28 cellular contexts compared by ENCODE assay signal in genomic region chr17:63564562-63564961, GRCh38. TPM values are rescaled to one million over a fixed set of nuclear protein-coding genes. Genes with fewer than 3 reads are reported as not detected.
"Had no signal": no experiment of that assay in that cellular context is flagged by ENCODE, and none has a peak within 500 bp of the region (broad histone marks: within the 10 kb centered on the region; RNA-seq: fewer than 3 reads in every experiment).

No MANE protein-coding gene starts in this region.

- H3K4me1 ChIP-seq: body of pancreas, right lobe of liver had no signal

- H3K9me3 ChIP-seq: adrenal gland, body of pancreas, heart right ventricle, neutrophil, ovary, right lobe of liver, tibial nerve had no signal

- H3K27ac Mint-ChIP-seq: activated CD4-positive, alpha-beta memory T cell treated with anti-CD3 and anti-CD28 coated beads for 36 hours; activated naive CD8-positive, alpha-beta T cell treated with anti-CD3 and anti-CD28 coated beads for 36 hours; activated T-cell treated with anti-CD3 and anti-CD28 coated beads, Interleukin-2, amount 50 U/mL, for 72 hours; nephron; progenitor cell of endocrine pancreas had no signal

- H3K36me3 Mint-ChIP-seq: activated CD4-positive, alpha-beta memory T cell treated with anti-CD3 and anti-CD28 coated beads for 36 hours had no signal

- H3K9me3 Mint-ChIP-seq: activated CD4-positive, alpha-beta memory T cell treated with anti-CD3 and anti-CD28 coated beads for 36 hours; activated naive CD8-positive, alpha-beta T cell treated with anti-CD3 and anti-CD28 coated beads for 36 hours; activated T-cell treated with anti-CD3 and anti-CD28 coated beads, Interleukin-2, amount 50 U/mL, for 72 hours; nephron had no signal

- H3K27ac ChIP-seq: adrenal gland, body of pancreas, coronary artery, dorsolateral prefrontal cortex, heart right ventricle, neutrophil, ovary, right lobe of liver, tibial nerve had no signal

- H3K4me3 Mint-ChIP-seq: activated CD4-positive, alpha-beta memory T cell treated with anti-CD3 and anti-CD28 coated beads for 36 hours; activated naive CD8-positive, alpha-beta T cell treated with anti-CD3 and anti-CD28 coated beads for 36 hours; activated T-cell treated with anti-CD3 and anti-CD28 coated beads, Interleukin-2, amount 50 U/mL, for 72 hours; nephron had no signal

- H3K27me3 ChIP-seq: adrenal gland, body of pancreas, dorsolateral prefrontal cortex, heart right ventricle, neutrophil, ovary, right lobe of liver, tibial nerve had no signal

- H3K4me1 Mint-ChIP-seq: nephron had no signal

- ATAC-seq: activated CD4-positive, CD25-positive, alpha-beta regulatory T cell treated with anti-CD3 and anti-CD28 coated beads, Interleukin-2, amount 50 U/mL, for 24 hours; activated T-cell treated with anti-CD3 and anti-CD28 coated beads, Interleukin-2, amount 50 U/mL, for 72 hours; body of pancreas; heart right ventricle had no signal

- H3K27me3 Mint-ChIP-seq: activated CD4-positive, alpha-beta memory T cell treated with anti-CD3 and anti-CD28 coated beads for 36 hours; activated naive CD8-positive, alpha-beta T cell treated with anti-CD3 and anti-CD28 coated beads for 36 hours; progenitor cell of endocrine pancreas had no signal

- H3K36me3 ChIP-seq: adrenal gland, heart right ventricle, neutrophil, ovary, right lobe of liver had no signal

- DNase-seq: activated CD4-positive, alpha-beta memory T cell treated with anti-CD3 and anti-CD28 coated beads for 36 hours; activated CD4-positive, alpha-beta T cell treated with anti-CD3 and anti-CD28 coated beads for 48 hours; activated naive CD4-positive, alpha-beta T cell; activated naive CD8-positive, alpha-beta T cell treated with anti-CD3 and anti-CD28 coated beads for 36 hours; activated T-cell treated with anti-CD3 and anti-CD28 coated beads for 4 hours; activated T-cell treated with anti-CD3 and anti-CD28 coated beads, Interleukin-2, amount 50 U/mL, for 72 hours; aorta; body of pancreas; dorsolateral prefrontal cortex; effector memory CD4-positive, alpha-beta T cell; foreskin fibroblast; heart right ventricle; ovary; right lobe of liver; stimulated activated CD4-positive, alpha-beta T cell treated with anti-CD3 and anti-CD28 coated beads, Interleukin-2, amount 100 ng/mL, for 48 hours; stimulated activated naive CD4-positive, alpha-beta T cell treated with Interleukin-2 at 50 U/mL for 16 hours had no signal

- H3K4me3 ChIP-seq: adrenal gland, body of pancreas, coronary artery, dorsolateral prefrontal cortex, heart right ventricle, ovary, right lobe of liver, tibial nerve had no signal

RNA-seq across cellular contexts. Expression of gene KCNH6, which starts 41.4 kb away (rescaled TPM):
- total RNA-seq: activated CD4-positive, alpha-beta memory T cell treated with anti-CD3 and anti-CD28 coated beads for 36 hours; activated naive CD8-positive, alpha-beta T cell treated with anti-CD3 and anti-CD28 coated beads for 36 hours; activated T-cell treated with anti-CD3 and anti-CD28 coated beads, Interleukin-2, amount 50 U/mL, for 72 hours; aorta; cardiac septum; mononuclear cell; right lobe of liver; skeletal muscle tissue; T-helper 1 cell treated with Interleukin-12 subunit alpha and Interleukin-12 subunit beta and Interleukin-4 antibody, amounts not matched to agents 30 ng/mL and 1 ng/mL, for 36 hours; tibial nerve; urinary bladder had no signal
- polyA plus RNA-seq: aorta, heart right ventricle, ovary, urinary bladder had no signal
